8 cellular contexts compared by ENCODE assay signal in the genomic region with DNA sequence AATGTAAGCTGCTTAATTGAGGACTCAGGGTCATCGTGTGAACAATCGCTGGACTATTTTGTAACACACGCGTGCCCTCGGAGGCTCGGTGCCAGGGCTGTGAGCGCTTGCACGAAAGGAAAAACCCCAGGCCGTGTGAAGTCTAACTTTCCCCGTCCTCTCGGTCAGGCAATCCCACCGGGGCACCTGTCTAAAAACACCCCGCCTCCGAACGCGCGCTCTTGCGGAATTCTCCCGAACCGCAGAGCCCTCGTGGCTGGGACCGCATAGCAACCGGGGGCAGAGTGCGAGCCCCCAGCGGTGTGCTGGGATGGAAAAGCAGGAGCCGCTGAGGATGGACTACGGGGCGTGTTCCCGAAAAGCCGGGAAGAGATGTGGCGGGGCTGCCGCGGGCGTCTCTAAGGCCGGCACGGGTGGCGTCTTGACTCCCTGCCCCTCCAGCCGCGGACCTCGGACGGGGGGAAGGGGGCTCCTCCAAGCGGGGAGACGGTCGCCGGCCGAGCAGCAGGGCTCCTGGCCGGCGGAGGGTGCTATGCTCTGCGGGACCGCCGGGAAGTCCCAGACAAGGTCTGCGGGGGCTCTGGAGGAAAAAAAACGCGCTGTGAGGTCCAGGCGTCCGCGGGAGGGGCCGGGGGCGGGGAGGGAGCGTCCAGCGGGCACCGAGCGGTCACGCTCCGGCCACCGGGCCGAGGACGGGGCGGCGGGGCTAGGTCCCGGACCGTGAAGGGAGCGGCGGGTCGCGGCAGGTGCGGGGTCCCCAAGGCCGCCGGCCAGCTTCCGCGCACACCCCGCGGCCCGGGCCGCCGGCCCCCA. TPM values are rescaled to one million over a fixed set of nuclear protein-coding genes. Genes with fewer than 3 reads are reported as not detected.
A peak's percentile ranks its signal among the peaks of the same experiment; 100 is the strongest.
DNase-seq lines count a peak whose midpoint lies in the region; ATAC-seq and TF ChIP-seq lines count a peak whose summit lies in the region.

No MANE protein-coding gene starts in this region.

- H3K9me3 Mint-ChIP-seq in activated B cell treated with CpG ODN at 0.5 μM for 24 hours: no peaks in the 10 kb centered on the region

- H3K27ac Mint-ChIP-seq in activated B cell treated with CpG ODN at 0.5 μM for 24 hours: peak overlapping the region; percentile 88

- intact Hi-C loops in activated B cell treated with CpG ODN at 0.5 μM for 24 hours (cut with micrococcal nuclease) (loop anchor here (1.0 to 10.0 kb wide), 6 partner anchors 54 to 642 kb away; a partner anchor contains a TSS), left colon (cut with DNase I, micrococcal nuclease) (no loop called here)

- peaks cover 27% of the 10 kb centered on the region for H3K36me3 Mint-ChIP-seq in activated B cell treated with CpG ODN at 0.5 μM for 24 hours (ENCODE audit: low read depth)

- H3K27me3 Mint-ChIP-seq in activated B cell treated with CpG ODN at 0.5 μM for 24 hours: no peaks in the 10 kb centered on the region

- peak overlapping the region; percentile 90 for H3K4me3 Mint-ChIP-seq in activated B cell treated with CpG ODN at 0.5 μM for 24 hours

- ATAC-seq in GM21528 (IDR thresholded peaks at IDR 0.05; ENCODE audit: low FRiP score, unreplicated experiment) (peak; percentile 22), activated B cell treated with CpG ODN at 0.5 μM for 24 hours (ENCODE audit: low read depth) (peak; percentile 31), left colon (peak; percentile 37)

- POLR2A ChIA-PET in activated B cell treated with CpG ODN at 0.5 μM for 24 hours (lab: Charles Lee): interaction anchor here (0.6 to 4.0 kb wide), 18 partner anchors 11 to 639 kb away, joined by 3 to 21 read pairs (median 4); a partner anchor contains a TSS

- H3K4me1 Mint-ChIP-seq in activated B cell treated with CpG ODN at 0.5 μM for 24 hours: peaks cover 40% of the 10 kb centered on the region

- DNase-seq in ELR (ENCODE audit: low read depth) (peak; percentile 69), KG1 (lab: John Stamatoyannopoulos, UW) (peak; percentile 26), activated B cell treated with CpG ODN at 0.5 μM for 24 hours (peak; percentile 55), cerebellar cortex (ENCODE audit: low spot score) (peak; percentile 16), left colon (peak; percentile 66 to 76), GM19240 (ENCODE audit: insufficient read length, low spot score) (no peak)
- peak; percentile 54 for DNase-seq in stimulated activated CD4-positive, alpha-beta T cell treated with anti-CD3 and anti-CD28 coated beads, Interleukin-2, amount 100 ng/mL, for 4 hours (ENCODE audit: low read depth)

- CTCF ChIA-PET in activated B cell treated with CpG ODN at 0.5 μM for 24 hours (lab: Charles Lee): interaction anchor here (0.6 to 2.7 kb wide), 5 partner anchors 99 to 726 kb away, joined by 3 to 16 read pairs (median 8); no protein-coding TSS in a partner anchor

- TF ChIP-seq CTCF in activated B cell treated with CpG ODN at 0.5 μM for 24 hours (IDR thresholded peaks at IDR 0.05): no peak

RNA-seq across cellular contexts. Expression of a gene that starts 0.9 kb away (rescaled TPM):
- total RNA-seq in activated B cell treated with CpG ODN at 0.5 μM for 24 hours: 24.2 and 25.4 TPM in 2 replicates
- 10 to 100 TPM; 15.1 to 15.2 TPM for total RNA-seq in left colon

RNA-seq across cellular contexts. Expression of a gene that starts 55.4 kb away (rescaled TPM):
- total RNA-seq in activated B cell treated with CpG ODN at 0.5 μM for 24 hours: 6.7 TPM in 2 replicates
- 10 to 100 TPM; 13.5 to 17.7 TPM for total RNA-seq in left colon
